8 cellular contexts compared by ENCODE assay signal in the genomic region with DNA sequence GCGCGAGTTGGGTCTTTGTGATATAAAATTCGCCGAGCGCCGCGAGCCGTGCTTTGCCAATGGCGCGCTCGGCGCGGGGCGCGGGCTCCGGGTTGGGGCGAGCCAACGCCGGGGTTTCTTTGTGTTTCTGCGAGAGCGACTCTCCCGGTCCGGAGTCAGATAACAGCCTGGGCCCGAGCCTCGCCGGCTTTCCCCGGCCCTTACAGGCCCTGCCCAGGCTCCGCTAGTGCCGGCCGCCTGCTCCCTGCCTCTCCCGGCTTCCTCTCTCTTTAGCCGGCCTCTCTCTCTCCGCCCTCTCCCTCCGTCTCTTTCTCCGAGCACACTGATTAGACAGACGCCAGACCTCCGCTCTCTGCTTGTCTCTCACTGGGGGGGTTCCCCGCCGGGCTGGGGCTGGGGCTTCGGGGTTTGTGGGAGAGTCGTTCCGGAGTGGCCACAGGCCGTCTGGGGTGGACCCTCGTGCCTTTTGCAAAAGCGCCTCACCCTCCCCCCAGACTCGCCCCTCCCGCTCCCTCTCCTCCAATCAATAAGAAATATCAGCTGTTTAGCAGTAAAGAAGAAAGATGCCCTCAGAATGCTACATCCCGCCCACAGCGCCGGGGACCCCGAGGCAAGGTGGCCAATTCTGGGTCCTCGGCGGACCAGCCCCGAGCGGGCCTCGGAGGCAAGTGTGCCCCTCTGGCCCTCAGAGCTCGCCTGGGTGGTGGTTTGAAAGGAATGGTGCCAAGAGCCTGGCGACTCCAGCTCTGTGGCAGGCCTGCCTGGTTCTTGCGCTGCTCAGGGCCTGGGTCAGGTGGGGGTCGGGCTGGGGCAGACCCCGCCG. TPM values are rescaled to one million over a fixed set of nuclear protein-coding genes. Genes with fewer than 3 reads are reported as not detected.
A peak's percentile ranks its signal among the peaks of the same experiment; 100 is the strongest.
DNase-seq lines count a peak whose midpoint lies in the region; ATAC-seq and TF ChIP-seq lines count a peak whose summit lies in the region.

No MANE protein-coding gene starts in this region.

- H3K4me2 ChIP-seq in GM23338: peak overlapping the region; percentile 83

- no peaks in the 10 kb centered on the region for H3K36me3 Mint-ChIP-seq in GM23338 (ENCODE audit: low read depth)
- peaks cover 2% of the 10 kb centered on the region for H3K36me3 Mint-ChIP-seq in activated T-helper 1 cell treated with anti-CD3 and anti-CD28 coated beads, Interleukin-12 subunit alpha, Interleukin-12 subunit beta, Interleukin-2, Interleukin-4 antibody, amounts not matched to agents 30 ng/mL and 10 ng/mL and 1 ng/mL, durations not matched to agents 14 hours and 24 hours and 36 hours (ENCODE audit: low read depth)

- ATAC-seq in GM23338 (peak; percentile 64), heart left ventricle (peak in 2 of 4 donors; percentile 9 to 16), GM21528 (IDR thresholded peaks at IDR 0.05; ENCODE audit: low FRiP score, unreplicated experiment) (no peak)

- peak overlapping the region; percentile 54 for H3K4me3 ChIP-seq in GM23338
- peak overlapping the region; percentile 58 to 91 (median 77) for H3K4me3 ChIP-seq in heart left ventricle
- H3K4me3 ChIP-seq in retinal pigment epithelial cell (ENCODE audit: low read length): peak overlapping the region; percentile 96

- H3K27me3 ChIP-seq in GM23338 (ENCODE audit: insufficient read depth) (peaks cover 95% of the 10 kb centered on the region), heart left ventricle (peaks cover 0 to 77% (median 5%) of the 10 kb centered on the region in 9 donors)

- H3K27ac Mint-ChIP-seq in GM23338: no peak overlapping the region
- peak overlapping the region; percentile 81 for H3K27ac Mint-ChIP-seq in activated T-helper 1 cell treated with anti-CD3 and anti-CD28 coated beads, Interleukin-12 subunit alpha, Interleukin-12 subunit beta, Interleukin-2, Interleukin-4 antibody, amounts not matched to agents 30 ng/mL and 10 ng/mL and 1 ng/mL, durations not matched to agents 14 hours and 24 hours and 36 hours

- peaks cover 78% of the 10 kb centered on the region for H3K4me1 ChIP-seq in GM23338 (ENCODE audit: insufficient read depth)
- peaks cover 0 to 20% (median 5%) of the 10 kb centered on the region in 12 donors for H3K4me1 ChIP-seq in heart left ventricle

- 3 to 8% (median 4%) methylated on average over 55 to 62 of the region's 62 CpGs for WGBS in heart left ventricle, 4 donors

- H3K9me3 Mint-ChIP-seq in GM23338: peaks cover 3% of the 10 kb centered on the region
- H3K9me3 Mint-ChIP-seq in activated T-helper 1 cell treated with anti-CD3 and anti-CD28 coated beads, Interleukin-12 subunit alpha, Interleukin-12 subunit beta, Interleukin-2, Interleukin-4 antibody, amounts not matched to agents 30 ng/mL and 10 ng/mL and 1 ng/mL, durations not matched to agents 14 hours and 24 hours and 36 hours: no peaks in the 10 kb centered on the region

- H4K20me1 ChIP-seq in GM23338 (replicated peaks; ENCODE audit: insufficient read depth): peaks cover 13% of the 10 kb centered on the region; the same call in 1 of the 2 replicates

- H3K27ac ChIP-seq in 22Rv1: peak overlapping the region; percentile 99
- H3K27ac ChIP-seq in GM23338 (ENCODE audit: low read depth): no peak overlapping the region
- H3K27ac ChIP-seq in heart left ventricle: peak overlapping the region; percentile 88 to 96 (median 92)

- H3K36me3 ChIP-seq in GM23338 (ENCODE audit: insufficient read depth): no peaks in the 10 kb centered on the region
- peaks cover 0 to 39% (median 9%) of the 10 kb centered on the region in 9 donors for H3K36me3 ChIP-seq in heart left ventricle

- peak; percentile 87 for DNase-seq in GM23338 (ENCODE audit: low spot score)
- no peak for DNase-seq in activated T-helper 1 cell treated with anti-CD3 and anti-CD28 coated beads, Interleukin-12 subunit alpha, Interleukin-12 subunit beta, Interleukin-2, Interleukin-4 antibody, amounts not matched to agents 30 ng/mL and 10 ng/mL and 1 ng/mL, durations not matched to agents 14 hours and 24 hours and 36 hours (ENCODE audit: low spot score)
- peak in 3 of 5 donors; percentile 27 to 69 (median 51) for DNase-seq in heart left ventricle
- DNase-seq in retinal pigment epithelial cell (ENCODE audit: low read depth): no peak
- no peak for DNase-seq in DMS53 (lab: John Stamatoyannopoulos, UW)
- no peak for DNase-seq in foreskin melanocyte

- peaks cover 30% of the 10 kb centered on the region for H3F3A ChIP-seq in GM23338 (replicated peaks; ENCODE audit: low read depth)

- H3K27me3 Mint-ChIP-seq in GM23338 (ENCODE audit: insufficient read depth, low read depth, poor library complexity): peaks cover 93% of the 10 kb centered on the region
- H3K27me3 Mint-ChIP-seq in activated T-helper 1 cell treated with anti-CD3 and anti-CD28 coated beads, Interleukin-12 subunit alpha, Interleukin-12 subunit beta, Interleukin-2, Interleukin-4 antibody, amounts not matched to agents 30 ng/mL and 10 ng/mL and 1 ng/mL, durations not matched to agents 14 hours and 24 hours and 36 hours (ENCODE audit: insufficient read depth): peaks cover 79% of the 10 kb centered on the region

- intact Hi-C loops in activated T-helper 1 cell treated with anti-CD3 and anti-CD28 coated beads, Interleukin-12 subunit alpha, Interleukin-12 subunit beta, Interleukin-2, Interleukin-4 antibody, amounts not matched to agents 30 ng/mL and 10 ng/mL and 1 ng/mL, durations not matched to agents 14 hours and 24 hours and 36 hours (cut with micrococcal nuclease): loop anchor here (2.0 kb wide), 1 partner anchor 33 kb away; no protein-coding TSS in a partner anchor
- intact Hi-C loops in heart left ventricle (cut with DNase I): no loop called here

- H3K9me2 ChIP-seq in GM23338 (ENCODE audit: insufficient read depth): no peaks in the 10 kb centered on the region

- peak overlapping the region; percentile 62 for H3K4me3 Mint-ChIP-seq in GM23338
- peak overlapping the region; percentile 51 for H3K4me3 Mint-ChIP-seq in activated T-helper 1 cell treated with anti-CD3 and anti-CD28 coated beads, Interleukin-12 subunit alpha, Interleukin-12 subunit beta, Interleukin-2, Interleukin-4 antibody, amounts not matched to agents 30 ng/mL and 10 ng/mL and 1 ng/mL, durations not matched to agents 14 hours and 24 hours and 36 hours

- peaks cover 63% of the 10 kb centered on the region for H3K4me1 Mint-ChIP-seq in GM23338
- H3K4me1 Mint-ChIP-seq in activated T-helper 1 cell treated with anti-CD3 and anti-CD28 coated beads, Interleukin-12 subunit alpha, Interleukin-12 subunit beta, Interleukin-2, Interleukin-4 antibody, amounts not matched to agents 30 ng/mL and 10 ng/mL and 1 ng/mL, durations not matched to agents 14 hours and 24 hours and 36 hours (ENCODE audit: low read depth): peaks cover 9% of the 10 kb centered on the region

- H3K9me3 ChIP-seq in heart left ventricle: no peaks in the 10 kb centered on the region

- 0 out of 2 replicates have a peak overlapping the region, but pooled peaks have one; percentile 72 for H2AFZ ChIP-seq in GM23338

- no peak for TF ChIP-seq CTCF in 22Rv1 (IDR thresholded peaks at IDR 0.05)
- TF ChIP-seq CTCF in GM23338 (conservative IDR thresholded peaks at IDR 0.05; ENCODE audit: low read depth in 2 of 2): no peak
- TF ChIP-seq CTCF in heart left ventricle (IDR thresholded peaks at IDR 0.05): no peak
- TF ChIP-seq CTCF in retinal pigment epithelial cell (conservative IDR thresholded peaks at IDR 0.05; ENCODE audit: low read depth, low read length): no peak

- TF ChIP-seq POLR2A in heart left ventricle (IDR thresholded peaks at IDR 0.05): no peak

- H3K79me2 ChIP-seq in GM23338 (replicated peaks; ENCODE audit: insufficient read depth): no peaks in the 10 kb centered on the region

TF ChIP-seq in GM23338, 12 proteins besides CTCF, POLR2A, EP300 and RAD21 (continues in another document):
- peak; percentile 80 for TF ChIP-seq EZH2phosphoT487 (IDR thresholded peaks at IDR 0.05; ENCODE audit: unreplicated experiment)

RNA-seq across cellular contexts. Expression of a gene that starts 2.9 kb away (rescaled TPM):
- total RNA-seq in GM23338 (2014; rRNA removed; shearing (Covaris generic)): not detected in 2 replicates
- polyA plus RNA-seq in GM23338 (2016; fragmentation: Nextera tagmentation; extraction: Ambion mirVana) (0.16 and 0.23 TPM in 2 replicates), heart left ventricle (10 to 100 TPM; 11.8 to 16.1 TPM)
- total RNA-seq in activated T-helper 1 cell treated with anti-CD3 and anti-CD28 coated beads, Interleukin-12 subunit alpha, Interleukin-12 subunit beta, Interleukin-2, Interleukin-4 antibody, amounts not matched to agents 30 ng/mL and 10 ng/mL and 1 ng/mL, durations not matched to agents 14 hours and 24 hours and 36 hours: not detected in 2 replicates
- total RNA-seq in heart left ventricle: 10 to 100 TPM; 11.9 to 22.4 (median 16.5) TPM

Comparison
In these comparisons a context has a peak if more than half of its experiments do, and no peak if none do; other contexts are left out.
1. DNase-seq: peak in GM23338 (single experiment) and heart left ventricle (3 of 5); none in activated T-helper 1 cell treated with anti-CD3 and anti-CD28 coated beads, Interleukin-12 subunit alpha, Interleukin-12 subunit beta, Interleukin-2, Interleukin-4 antibody, amounts not matched to agents 30 ng/mL and 10 ng/mL and 1 ng/mL, durations not matched to agents 14 hours and 24 hours and 36 hours (single experiment), retinal pigment epithelial cell (single experiment), DMS53 (single experiment) and foreskin melanocyte (single experiment).
2. RNA of a gene that starts 2.9 kb away (total RNA-seq): 11.9 to 22.4 TPM in heart left ventricle; not detected in GM23338 and not detected in activated T-helper 1 cell treated with anti-CD3 and anti-CD28 coated beads, Interleukin-12 subunit alpha, Interleukin-12 subunit beta, Interleukin-2, Interleukin-4 antibody, amounts not matched to agents 30 ng/mL and 10 ng/mL and 1 ng/mL, durations not matched to agents 14 hours and 24 hours and 36 hours; every median in the first group is over 10 times any median in the second.
3. Peak in every context shown above with its lines, with median percentiles within 50 percentile points of each other: H3K4me3 ChIP-seq.